ENCODE assay signal across 8 cellular contexts in the genomic region with DNA sequence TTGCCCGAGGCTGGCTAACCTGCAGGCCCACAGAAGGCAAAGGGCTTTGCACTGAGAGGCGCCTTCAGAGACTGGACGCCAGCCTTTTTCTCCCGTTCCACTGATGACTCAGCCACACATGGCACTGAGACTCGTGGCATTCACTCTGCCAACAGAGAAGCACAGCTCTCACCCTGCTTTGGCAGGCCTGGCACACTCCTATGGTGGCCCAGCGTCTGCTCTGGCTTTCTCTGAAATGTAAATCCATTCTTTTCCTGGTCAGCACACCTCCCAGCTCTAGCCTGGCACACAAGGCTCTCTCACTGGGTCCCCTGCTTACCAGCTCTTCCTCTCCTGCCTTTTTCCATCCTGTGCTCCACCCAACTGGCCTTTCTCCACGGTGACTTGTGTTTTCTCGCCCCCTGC. TPM values are rescaled to one million over a fixed set of nuclear protein-coding genes. Genes with fewer than 3 reads are reported as not detected.
DNase-seq lines count a peak whose midpoint lies in the region; ATAC-seq and TF ChIP-seq lines count a peak whose summit lies in the region.
"Had no signal": no experiment of that assay in that cellular context is flagged by ENCODE, and none has a peak within 500 bp of the region (broad histone marks: within the 10 kb centered on the region; RNA-seq: fewer than 3 reads in every experiment).

No MANE protein-coding gene starts in this region.

- H3K27ac ChIP-seq in IMR-90 (ENCODE audit: insufficient read depth, low read length) (no peak overlapping the region), mammary epithelial cell (ENCODE audit: insufficient read depth, low read depth, low read length) (peak overlapping the region; percentile 5), left lung (no peak overlapping the region), testis (no peak overlapping the region)

- H3K23ac ChIP-seq in IMR-90 (ENCODE audit: low read depth, low read length), result peak overlapping the region; percentile 66; the same call in 1 of the 2 replicates

- peak overlapping the region; percentile 6 to 41; a peak in 3 of 4 replicates for H4K8ac ChIP-seq in IMR-90 (ENCODE audit: low read depth in 2 of 2, low read length in 2 of 2)

- H3K27me3 ChIP-seq in IMR-90 (ENCODE audit: control insufficient read depth, insufficient read depth, low read length) (no peaks in the 10 kb centered on the region), mammary epithelial cell (ENCODE audit: insufficient read depth, low read length) (no peaks in the 10 kb centered on the region), left lung (no peaks in the 10 kb centered on the region), testis (no peaks in the 10 kb centered on the region)

- peak overlapping the region; percentile 4 for H2BK5ac ChIP-seq in IMR-90 (ENCODE audit: low read depth, low read length, poor library complexity, severe bottlenecking)

- H4K91ac ChIP-seq in IMR-90 (ENCODE audit: insufficient read depth, low read depth, low read length), result peak overlapping the region; percentile 65

- no peaks in the 10 kb centered on the region for H3K79me2 ChIP-seq in mammary epithelial cell (ENCODE audit: insufficient read depth, low read length)

- 0 out of 2 replicates have a peak overlapping the region, but pooled peaks have one; percentile 1 for H4K5ac ChIP-seq in IMR-90 (ENCODE audit: low read depth, low read length)

- H3K18ac ChIP-seq in IMR-90 (ENCODE audit: low read depth, low read length), result no peak overlapping the region

- DNase-seq in IMR-90, result peak; percentile 25
- peak; percentile 65 for DNase-seq in mammary epithelial cell
- DNase-seq in left lung, result peak in 1 of 2 donors; percentile 37
- peak; percentile 44 for DNase-seq in testis
- DNase-seq in activated T-cell treated with anti-CD3 and anti-CD28 coated beads for 4 hours, result no peak
- DNase-seq in activated CD4-positive, alpha-beta T cell treated with anti-CD3 and anti-CD28 coated beads for 48 hours, result no peak
- DNase-seq: NCI-H774 had no signal

- H3K9ac ChIP-seq in IMR-90 (ENCODE audit: low read depth, low read length) (no peak overlapping the region), mammary epithelial cell (ENCODE audit: insufficient read depth, low read length) (no peak overlapping the region)

- TF ChIP-seq POLR2A in IMR-90 (IDR thresholded peaks at IDR 0.05; ENCODE audit: low read depth, low read length) (no peak), testis (IDR thresholded peaks at IDR 0.05) (no peak)

- H3K79me1 ChIP-seq in IMR-90 (ENCODE audit: low read depth in 1 of 2, low read length in 2 of 2), result no peaks in the 10 kb centered on the region

- no peak overlapping the region; the same call in 2 of the 3 replicates for H2BK15ac ChIP-seq in IMR-90 (ENCODE audit: low read depth, low read length)

- no peaks in the 10 kb centered on the region for H3K9me1 ChIP-seq in IMR-90 (ENCODE audit: insufficient read depth, low read length)

- dilution Hi-C loops in IMR-90 (cut with HindIII; ENCODE audit: low sequenced_read_pairs, unreplicated experiment) (no loop called here), mammary epithelial cell (cut with HindIII; ENCODE audit: low sequenced_read_pairs) (no loop called here)

- H3K4me1 ChIP-seq in IMR-90 (ENCODE audit: control insufficient read depth, insufficient read depth, low read length) (peaks cover 5% of the 10 kb centered on the region; the same call in 1 of the 2 replicates), mammary epithelial cell (ENCODE audit: insufficient read depth, low read length) (peaks cover 9% of the 10 kb centered on the region), left lung (no peaks in the 10 kb centered on the region), testis (no peaks in the 10 kb centered on the region)

- H2BK20ac ChIP-seq in IMR-90 (ENCODE audit: low read depth, low read length), result peak overlapping the region; percentile 48; the same call in 1 of the 2 replicates

- H2AK5ac ChIP-seq in IMR-90 (ENCODE audit: low read depth, low read length), result 0 out of 2 replicates have a peak overlapping the region, but pooled peaks have one; percentile 20

- peak; percentile 75 for ATAC-seq in IMR-90 (ENCODE audit: low read depth)
- ATAC-seq in left lung, result peak; percentile 53
- ATAC-seq in GM21515 (IDR thresholded peaks at IDR 0.05; ENCODE audit: unreplicated experiment), result no peak

- in situ Hi-C loops in IMR-90 (cut with MboI; ENCODE audit: low sequenced_read_pairs) (no loop called here), mammary epithelial cell (cut with MboI; ENCODE audit: low sequenced_read_pairs in 2 of 2) (loop anchor here in 1 of 2 donors (10.0 kb wide), 1 partner anchor 162 kb away; a partner anchor contains a TSS)

- no peak overlapping the region for H3K4me2 ChIP-seq in IMR-90 (ENCODE audit: low read depth, low read length)
- peak overlapping the region; percentile 6 for H3K4me2 ChIP-seq in mammary epithelial cell (ENCODE audit: insufficient read depth, low read depth, low read length)

- H3K4me3 ChIP-seq in IMR-90 (ENCODE audit: insufficient read depth, low read depth, low read length) (no peak overlapping the region), mammary epithelial cell (replicated peaks in 1 of 3; ENCODE audit: insufficient read depth in 1 of 3, low read depth in 2 of 3, low read length in 3 of 3) (no peak overlapping the region), left lung (no peak overlapping the region), testis (no peak overlapping the region)

- H2AFZ ChIP-seq in IMR-90 (replicated peaks; ENCODE audit: low read length, poor library complexity), result peak overlapping the region; percentile 82
- H2AFZ ChIP-seq in mammary epithelial cell (ENCODE audit: low read depth, low read length), result peak overlapping the region; percentile 89

- H2AK9ac ChIP-seq in IMR-90 (replicated peaks; ENCODE audit: low read depth, low read length, poor library complexity), result peak overlapping the region; percentile 8

- peak overlapping the region; percentile 64 for H3K4ac ChIP-seq in IMR-90 (ENCODE audit: low read depth, low read length)

- 55% methylated on average over 4 of the region's 8 CpGs; no CpG with 5 or more reads in 1 of the 2 experiments for WGBS in IMR-90 (ENCODE audit: extremely low coverage in 2 of 2, insufficient read length in 1 of 2), 2 experiments
- WGBS in mammary epithelial cell (ENCODE audit: low coverage, missing lambda C conversion rate), result 2% methylated on average over 5 of the region's 8 CpGs
- WGBS in testis, 2 donors, result 73 to 85% methylated on average over 8 of the region's 8 CpGs

- H3K14ac ChIP-seq in IMR-90 (replicated peaks; ENCODE audit: low read depth, low read length), result 0 out of 2 replicates have a peak overlapping the region, but pooled peaks have one; percentile 32

- no peaks in the 10 kb centered on the region for H3K9me3 ChIP-seq in IMR-90 (ENCODE audit: control insufficient read depth, insufficient read depth, low read length)
- H3K9me3 ChIP-seq in mammary epithelial cell (replicated peaks; ENCODE audit: insufficient read depth, low read length), result no peaks in the 10 kb centered on the region
- H3K9me3 ChIP-seq in left lung, result no peaks in the 10 kb centered on the region
- H3K9me3 ChIP-seq in testis, result no peaks in the 10 kb centered on the region

- CTCF ChIA-PET in IMR-90 (lab: Yijun Ruan, JAX) (interaction anchor here (0.7 to 2.3 kb wide), 3 partner anchors 11 to 160 kb away, joined by 3 to 13 read pairs (median 3); no protein-coding TSS in a partner anchor), mammary epithelial cell (lab: Charles Lee; ENCODE audit: low non-redundant PET) (no interaction called here)

- H2BK120ac ChIP-seq in IMR-90 (ENCODE audit: low read depth, low read length), result peak overlapping the region; percentile 35

- BruUV-seq in IMR-90 (replicated peaks; lab: Mats Ljungman, UMichigan) (no TSS peak), mammary epithelial cell (replicated peaks; lab: Mats Ljungman, UMichigan) (no TSS peak)

- intact Hi-C loops in IMR-90 (cut with micrococcal nuclease), result no loop called here
- intact Hi-C loops in mammary epithelial cell (cut with micrococcal nuclease), result no loop called here
- intact Hi-C loops in left lung (cut with DNase I), result no loop called here
- intact Hi-C loops in testis (cut with DNase I; ENCODE audit: low total_unique reads), result no loop called here

- H4K20me1 ChIP-seq in IMR-90 (ENCODE audit: insufficient read depth, low read length) (no peaks in the 10 kb centered on the region), mammary epithelial cell (ENCODE audit: insufficient read depth, low read length) (no peaks in the 10 kb centered on the region)

- H3K36me3 ChIP-seq in IMR-90 (ENCODE audit: control insufficient read depth, insufficient read depth, low read length), result no peaks in the 10 kb centered on the region
- no peaks in the 10 kb centered on the region for H3K36me3 ChIP-seq in mammary epithelial cell (ENCODE audit: insufficient read depth, low read length)
- H3K36me3 ChIP-seq in left lung, result no peaks in the 10 kb centered on the region
- H3K36me3 ChIP-seq in testis (ENCODE audit: low read depth, missing control alignments), result no peaks in the 10 kb centered on the region

- TF ChIP-seq CTCF in IMR-90 (conservative IDR thresholded peaks at IDR 0.05; ENCODE audit: low read depth, low read length) (no peak), mammary epithelial cell (conservative IDR thresholded peaks at IDR 0.05 in 1 of 2, IDR thresholded peaks at IDR 0.05 in 1 of 2; ENCODE audit: extremely low read depth in 1 of 2, insufficient read depth in 1 of 2, low read depth in 1 of 2, low read length in 2 of 2) (no peak), left lung (IDR thresholded peaks at IDR 0.05) (no peak), testis (IDR thresholded peaks at IDR 0.05) (no peak)

- POLR2A ChIA-PET in IMR-90 (lab: Charles Lee; ENCODE audit: unreplicated experiment), result interaction anchor here (0.6 kb wide), 1 partner anchor 37 kb away, joined by 3 read pairs; no protein-coding TSS in a partner anchor

- no peak for TF ChIP-seq RAD21 in IMR-90 (IDR thresholded peaks at IDR 0.05; ENCODE audit: low read length)

- H3K56ac ChIP-seq in IMR-90 (ENCODE audit: extremely low read depth, insufficient read depth, low read length), result 0 out of 2 replicates have a peak overlapping the region, but pooled peaks have one; percentile 34

TF ChIP-seq in IMR-90, 13 proteins besides CTCF, POLR2A, EP300 and RAD21:
- TF ChIP-seq MAFK (IDR thresholded peaks at IDR 0.05; ENCODE audit: low read depth, low read length) (no peak), MXI1 (IDR thresholded peaks at IDR 0.05; ENCODE audit: borderline replicate concordance, low read depth, low read length) (peak; percentile 51; the same call in 1 of the 2 replicates)

RNA-seq across cellular contexts. Expression of a gene that starts 5.9 kb away (rescaled TPM):
- 27.4 and 39.4 TPM in 2 replicates for total RNA-seq in IMR-90 (2012; rRNA removed)
- 17.8 and 20.8 TPM in 2 replicates for polyA plus RNA-seq in IMR-90 (2012; rRNA removed)
- 2.2 and 4.1 TPM in 2 replicates for polyA plus RNA-seq in IMR-90 (2012; cell fraction: cytosol; rRNA removed)
- polyA plus RNA-seq in IMR-90 (2012; cell fraction: nucleus; rRNA removed; ENCODE audit: low replicate concordance), result 1.8 and 10.1 TPM in 2 replicates
- total RNA-seq in mammary epithelial cell, result 10 to 100 TPM; 10.8 to 40.8 TPM
- polyA plus RNA-seq in mammary epithelial cell, result 37.2 TPM
- 28.6 TPM for polyA minus RNA-seq in mammary epithelial cell
- total RNA-seq in left lung, result 1 to 10 TPM; 4.9 to 9.4 TPM
- 10 to 100 TPM; 18.8 to 19.2 TPM for total RNA-seq in testis
- polyA plus RNA-seq in testis (ENCODE audit: insufficient read depth, low read depth, low replicate concordance), result 15.2 TPM

Comparison
In these comparisons a context has a peak if more than half of its experiments do, and no peak if none do; other contexts are left out.
1. DNase-seq: peak in IMR-90 (single experiment), mammary epithelial cell (single experiment) and testis (single experiment); none in activated T-cell treated with anti-CD3 and anti-CD28 coated beads for 4 hours (single experiment) and activated CD4-positive, alpha-beta T cell treated with anti-CD3 and anti-CD28 coated beads for 48 hours (single experiment).